In genomic region chr5:115809946-115810345, GRCh38 we compare ENCODE assay signal across 19 cellular contexts.
"Had no signal": no experiment of that assay in that cellular context is flagged by ENCODE, and none has a peak within 500 bp of the region (broad histone marks: within the 10 kb centered on the region; RNA-seq: fewer than 3 reads in every experiment).

No MANE protein-coding gene starts in this region.

- H3K4me3 Mint-ChIP-seq: dendritic cell treated with granulocyte-macrophage colony-stimulating factor and Interleukin-4, amounts not matched to agents 40 ng/mL and 50 ng/mL, for 4 days; naive thymus-derived CD4-positive, alpha-beta T cell; stimulated activated naive B cell treated with anti-CD40 and anti-IgM and Interleukin-4, amounts not matched to agents 10 μg/mL and 1 μg/mL and 100 μg/mL, for 72 hours; type B pancreatic cell had no signal

- H3K36me3 Mint-ChIP-seq: stimulated activated naive B cell treated with anti-CD40 and anti-IgM and Interleukin-4, amounts not matched to agents 10 μg/mL and 1 μg/mL and 100 μg/mL, for 72 hours had no signal

- ATAC-seq: foreskin keratinocyte; left colon; naive thymus-derived CD4-positive, alpha-beta T cell; psoas muscle; sciatic nerve; stimulated activated naive B cell treated with anti-CD40 and anti-IgM and Interleukin-4, amounts not matched to agents 10 μg/mL and 1 μg/mL and 100 μg/mL, for 72 hours had no signal

- H3K36me3 ChIP-seq: neutrophil, spleen, suprapubic skin, thyroid gland had no signal

- DNase-seq: erythroblast; foreskin keratinocyte; left colon; mammary epithelial cell; naive thymus-derived CD4-positive, alpha-beta T cell; psoas muscle; retina; spleen; stimulated activated CD4-positive, alpha-beta T cell treated with anti-CD3 and anti-CD28 coated beads, Interleukin-15, amount 100 ng/mL, for 24 hours; stimulated activated CD4-positive, alpha-beta T cell treated with anti-CD3 and anti-CD28 coated beads, Interleukin-1b, Interleukin-23, amount 100 ng/mL, for 48 hours; stimulated activated CD4-positive, alpha-beta T cell treated with anti-CD3 and anti-CD28 coated beads, Interleukin-4, amount 100 ng/mL, for 24 hours; stimulated activated naive B cell treated with anti-CD40 and anti-IgM and Interleukin-4, amounts not matched to agents 10 μg/mL and 1 μg/mL and 100 μg/mL, for 72 hours; thyroid gland had no signal

- H3K4me1 ChIP-seq: foreskin keratinocyte, psoas muscle, thyroid gland had no signal

- H3K9me3 ChIP-seq: neutrophil, psoas muscle, spleen, suprapubic skin, thyroid gland had no signal

- H3K27me3 ChIP-seq: thyroid gland had no signal

- H3K27ac Mint-ChIP-seq: dendritic cell treated with granulocyte-macrophage colony-stimulating factor and Interleukin-4, amounts not matched to agents 40 ng/mL and 50 ng/mL, for 4 days; naive thymus-derived CD4-positive, alpha-beta T cell; stimulated activated naive B cell treated with anti-CD40 and anti-IgM and Interleukin-4, amounts not matched to agents 10 μg/mL and 1 μg/mL and 100 μg/mL, for 72 hours; type B pancreatic cell had no signal

- H3K27ac ChIP-seq: foreskin keratinocyte, hepatocyte, neutrophil, psoas muscle, spleen, suprapubic skin, thyroid gland had no signal

- H3K9me3 Mint-ChIP-seq: dendritic cell treated with granulocyte-macrophage colony-stimulating factor and Interleukin-4, amounts not matched to agents 40 ng/mL and 50 ng/mL, for 4 days; stimulated activated naive B cell treated with anti-CD40 and anti-IgM and Interleukin-4, amounts not matched to agents 10 μg/mL and 1 μg/mL and 100 μg/mL, for 72 hours had no signal

- H3K4me3 ChIP-seq: hepatocyte, psoas muscle, spleen, suprapubic skin, thyroid gland had no signal
